ENCODE assay signal across 8 cellular contexts in genomic region chr14:59511916-59512530, GRCh38. TPM values are rescaled to one million over a fixed set of nuclear protein-coding genes. Genes with fewer than 3 reads are reported as not detected.
DNase-seq lines count a peak whose midpoint lies in the region; ATAC-seq, FAIRE-seq and TF ChIP-seq lines count a peak whose summit lies in the region.

No MANE protein-coding gene starts in this region.

- ATAC-seq in HCT116 = peak; percentile 71
- ATAC-seq in GM21723 (IDR thresholded peaks at IDR 0.05; ENCODE audit: unreplicated experiment) = no peak
- no peak for ATAC-seq in activated T-helper 17 cell treated with anti-CD3 and anti-CD28 coated beads, Interleukin-2, amount 50 U/mL, for 72 hours (replicated peaks)

- no peaks in the 10 kb centered on the region for H3F3A ChIP-seq in SK-N-SH (replicated peaks; ENCODE audit: insufficient read depth)

- H2AFZ ChIP-seq in HCT116 (ENCODE audit: low read depth, low read length, poor library complexity, severe bottlenecking) (no peak overlapping the region), SK-N-SH (ENCODE audit: low read depth) (no peak overlapping the region), keratinocyte (ENCODE audit: control insufficient read depth, low read length) (no peak overlapping the region)

- peaks cover 32% of the 10 kb centered on the region for H3K27me3 Mint-ChIP-seq in Calu3 (ENCODE audit: unreplicated experiment)
- peaks cover 15% of the 10 kb centered on the region for H3K27me3 Mint-ChIP-seq in activated T-helper 17 cell treated with anti-CD3 and anti-CD28 coated beads, Interleukin-2, amount 50 U/mL, for 72 hours

- no peak for TF ChIP-seq CTCF in Calu3 (IDR thresholded peaks at IDR 0.05; ENCODE audit: unreplicated experiment)
- peak; percentile 23 to 81 (median 74); a peak in 4 of 6 replicates for TF ChIP-seq CTCF in HCT116 (IDR thresholded peaks at IDR 0.05 in 2 of 3, conservative IDR thresholded peaks at IDR 0.05 in 1 of 3; ENCODE audit: borderline replicate concordance in 1 of 3, insufficient read depth in 1 of 3, low read depth in 2 of 3, low read length in 2 of 3)
- peak; percentile 58 for TF ChIP-seq CTCF in SK-N-SH (IDR thresholded peaks at IDR 0.05)
- TF ChIP-seq CTCF in keratinocyte (optimal IDR thresholded peaks at IDR 0.05 in 1 of 3, IDR thresholded peaks at IDR 0.05 in 1 of 3, conservative IDR thresholded peaks at IDR 0.05 in 1 of 3; ENCODE audit: extremely low read depth in 1 of 3, insufficient read depth in 2 of 3, low read length in 3 of 3) = peak; percentile 36 to 43 (median 42)

- TF ChIP-seq POLR2A in HCT116 (IDR thresholded peaks at IDR 0.05; ENCODE audit: borderline replicate concordance, extremely low read depth, insufficient read depth, insufficient read length) = no peak

- H3K9me3 ChIP-seq in HCT116 (ENCODE audit: control insufficient read depth in 1 of 2, insufficient read depth in 1 of 2, low read depth in 1 of 2, low read length in 2 of 2) (no peaks in the 10 kb centered on the region), SK-N-SH (no peaks in the 10 kb centered on the region), keratinocyte (ENCODE audit: control insufficient read depth, low read depth, low read length) (no peaks in the 10 kb centered on the region)

- H3K27ac ChIP-seq in HCT116 (ENCODE audit: low read depth, low read length) = no peak overlapping the region
- no peak overlapping the region for H3K27ac ChIP-seq in SK-N-SH (ENCODE audit: low read depth in 2 of 2, low read length in 1 of 2)
- H3K27ac ChIP-seq in keratinocyte (ENCODE audit: control insufficient read depth, insufficient read depth, low read length) = no peak overlapping the region

- H3K27me3 ChIP-seq in HCT116 (ENCODE audit: insufficient read depth, low read length) = no peaks in the 10 kb centered on the region
- no peaks in the 10 kb centered on the region; the same call in 1 of the 2 replicates for H3K27me3 ChIP-seq in SK-N-SH (ENCODE audit: insufficient read depth)
- H3K27me3 ChIP-seq in keratinocyte (ENCODE audit: control insufficient read depth, extremely low read depth, insufficient read depth, low read length) = no peaks in the 10 kb centered on the region

- H4K20me1 ChIP-seq in HCT116 (ENCODE audit: insufficient read depth) (no peaks in the 10 kb centered on the region), SK-N-SH (ENCODE audit: insufficient read depth) (no peaks in the 10 kb centered on the region), keratinocyte (ENCODE audit: control insufficient read depth, extremely low read depth, insufficient read depth, low read length) (no peaks in the 10 kb centered on the region)

- intact Hi-C loops in Calu3 (cut with micrococcal nuclease; ENCODE audit: unreplicated experiment) = no loop called here
- intact Hi-C loops in HCT116 (cut with micrococcal nuclease) = loop anchor here (5.0 kb wide), 1 partner anchor 465 kb away; no protein-coding TSS in a partner anchor

- no peaks in the 10 kb centered on the region for H3K9me1 ChIP-seq in keratinocyte (ENCODE audit: control insufficient read depth, extremely low read depth, insufficient read depth, low read length)

- dilution Hi-C loops in keratinocyte (cut with MboI; ENCODE audit: extremely low pct_ligation_motif_present, low sequenced_read_pairs) = no loop called here

- BruUV-seq in Calu3 (replicated peaks; lab: Mats Ljungman, UMichigan) (no TSS peak), HCT116 (replicated peaks; lab: Mats Ljungman, UMichigan) (no TSS peak)

- CTCF ChIA-PET in Calu3 (lab: Charles Lee) = interaction anchor here (0.6 to 1.3 kb wide), 6 partner anchors 28 to 1152 kb away, joined by 3 to 6 read pairs (median 4); partner anchors contain the start of genes CCDC175, JKAMP and L3HYPDH
- CTCF ChIA-PET in HCT116 (lab: Charles Lee) = interaction anchor here (1.1 to 1.3 kb wide), 6 partner anchors 11 to 387 kb away, joined by 3 to 6 read pairs (median 4); no protein-coding TSS in a partner anchor
- CTCF ChIA-PET in SK-N-SH (lab: Yijun Ruan, JAX) = interaction anchor here (0.7 to 8.0 kb wide), 34 partner anchors 9 to 412 kb away, joined by 3 to 198 read pairs (median 4); partner anchors contain the start of genes CCDC175, JKAMP and L3HYPDH

- no peaks in the 10 kb centered on the region for H3K36me3 Mint-ChIP-seq in Calu3 (ENCODE audit: insufficient read depth, unreplicated experiment)
- H3K36me3 Mint-ChIP-seq in activated T-helper 17 cell treated with anti-CD3 and anti-CD28 coated beads, Interleukin-2, amount 50 U/mL, for 72 hours (ENCODE audit: low read depth) = no peaks in the 10 kb centered on the region

- RAD21 ChIA-PET in HCT116 (lab: Charles Lee; ENCODE audit: low non-redundant PET in 1 of 2, low total read pairs in 2 of 2, uncharacterized antibody in 2 of 2, unreplicated experiment in 2 of 2) = no interaction called here

- no peaks in the 10 kb centered on the region for H3K9me3 Mint-ChIP-seq in Calu3 (ENCODE audit: low read depth, unreplicated experiment)
- H3K9me3 Mint-ChIP-seq in activated T-helper 17 cell treated with anti-CD3 and anti-CD28 coated beads, Interleukin-2, amount 50 U/mL, for 72 hours = no peaks in the 10 kb centered on the region

- H3K9ac ChIP-seq in HCT116 (ENCODE audit: low read length) = no peak overlapping the region
- no peak overlapping the region for H3K9ac ChIP-seq in SK-N-SH
- no peak overlapping the region for H3K9ac ChIP-seq in keratinocyte (ENCODE audit: control insufficient read depth, extremely low read depth, insufficient read depth, low read length)

- no peak overlapping the region for H3K4me3 Mint-ChIP-seq in Calu3 (ENCODE audit: low read depth, unreplicated experiment)
- H3K4me3 Mint-ChIP-seq in activated T-helper 17 cell treated with anti-CD3 and anti-CD28 coated beads, Interleukin-2, amount 50 U/mL, for 72 hours = no peak overlapping the region

- 61% methylated on average over 4 of the region's 4 CpGs for WGBS in SK-N-SH (ENCODE audit: low lambda C conversion rate)

- no peak overlapping the region for H3K4me3 ChIP-seq in HCT116 (replicated peaks in 1 of 2; ENCODE audit: low read depth in 1 of 2, low read length in 2 of 2)
- H3K4me3 ChIP-seq in SK-N-SH (ENCODE audit: low read depth in 2 of 2, low read length in 1 of 2) = no peak overlapping the region; a peak in 1 of 4 replicates
- H3K4me3 ChIP-seq in keratinocyte (ENCODE audit: control insufficient read depth in 2 of 3, extremely low read depth in 1 of 3, insufficient read depth in 2 of 3, low read depth in 1 of 3, low read length in 3 of 3) = no peak overlapping the region

- H3K9me2 ChIP-seq in HCT116 (ENCODE audit: insufficient read depth) (no peaks in the 10 kb centered on the region), SK-N-SH (no peaks in the 10 kb centered on the region)

- no peak for FAIRE-seq in keratinocyte (lab: Jason Lieb, UNC)

- DNase-seq in Calu3 (peak; percentile 24), HCT116 (ENCODE audit: low read depth, low spot score) (no peak), SK-N-SH (peak; percentile 61), keratinocyte (ENCODE audit: low read depth, low spot score) (no peak), superior temporal gyrus (ENCODE audit: extremely low spot score) (no peak), NCI-H1048 (lab: John Stamatoyannopoulos, UW) (no peak)

- H3K4me2 ChIP-seq in HCT116 (ENCODE audit: low read length) = no peak overlapping the region
- H3K4me2 ChIP-seq in SK-N-SH = no peak overlapping the region
- H3K4me2 ChIP-seq in keratinocyte (ENCODE audit: control insufficient read depth, extremely low read depth, insufficient read depth, low read depth, low read length) = no peak overlapping the region

- H3K4me1 Mint-ChIP-seq in Calu3 (ENCODE audit: low read depth, unreplicated experiment) = no peaks in the 10 kb centered on the region
- no peaks in the 10 kb centered on the region for H3K4me1 Mint-ChIP-seq in activated T-helper 17 cell treated with anti-CD3 and anti-CD28 coated beads, Interleukin-2, amount 50 U/mL, for 72 hours

- H3K36me3 ChIP-seq in HCT116 (ENCODE audit: control insufficient read depth in 1 of 2, insufficient read depth in 2 of 2, low read length in 2 of 2) = no peaks in the 10 kb centered on the region
- no peaks in the 10 kb centered on the region for H3K36me3 ChIP-seq in SK-N-SH (replicated peaks in 1 of 2; ENCODE audit: control insufficient read depth in 1 of 2, insufficient read depth in 2 of 2, low read length in 1 of 2)
- H3K36me3 ChIP-seq in keratinocyte (ENCODE audit: control insufficient read depth in 2 of 2, extremely low read depth in 1 of 2, insufficient read depth in 2 of 2, low read length in 2 of 2) = no peaks in the 10 kb centered on the region

- H3K27ac Mint-ChIP-seq in Calu3 (ENCODE audit: unreplicated experiment) = no peak overlapping the region
- no peak overlapping the region for H3K27ac Mint-ChIP-seq in activated T-helper 17 cell treated with anti-CD3 and anti-CD28 coated beads, Interleukin-2, amount 50 U/mL, for 72 hours

- TF ChIP-seq RAD21 in HCT116 (IDR thresholded peaks at IDR 0.05; ENCODE audit: low read depth) = peak; percentile 24; the same call in 1 of the 2 replicates
- peak; percentile 53 for TF ChIP-seq RAD21 in SK-N-SH (IDR thresholded peaks at IDR 0.05; ENCODE audit: low read length)

- H3K4me1 ChIP-seq in HCT116 (ENCODE audit: control insufficient read depth in 1 of 2, insufficient read depth in 2 of 2, low read length in 2 of 2) = no peaks in the 10 kb centered on the region
- peaks cover 0 to 2% of the 10 kb centered on the region in 2 experiments; a peak in 1 of 4 replicates for H3K4me1 ChIP-seq in SK-N-SH (ENCODE audit: control insufficient read depth in 1 of 2, insufficient read depth in 2 of 2, low read depth in 1 of 2, low read length in 1 of 2)
- no peaks in the 10 kb centered on the region for H3K4me1 ChIP-seq in keratinocyte (ENCODE audit: control insufficient read depth, extremely low read depth, insufficient read depth, low read length)

- POLR2A ChIA-PET in HCT116 (lab: Charles Lee) (no interaction called here), SK-N-SH (lab: Yijun Ruan, JAX) (no interaction called here)

- H3K79me2 ChIP-seq in HCT116 (ENCODE audit: insufficient read depth, low read length) (no peaks in the 10 kb centered on the region), SK-N-SH (ENCODE audit: insufficient read depth) (no peaks in the 10 kb centered on the region), keratinocyte (ENCODE audit: control insufficient read depth, insufficient read depth, low read length) (no peaks in the 10 kb centered on the region)

- no peak for TF ChIP-seq EP300 in SK-N-SH (IDR thresholded peaks at IDR 0.05; ENCODE audit: borderline replicate concordance in 1 of 2, low read depth in 1 of 2, low read length in 1 of 2)

RNA-seq across cellular contexts. Expression of gene JKAMP, which starts 27.7 kb away (rescaled TPM):
- 48.9 and 49.4 TPM in 2 replicates for total RNA-seq in Calu3 (2022)
- 46.5 TPM for total RNA-seq in HCT116 (2021; ENCODE audit: unreplicated experiment)
- 32.9 and 38.9 TPM in 2 replicates for polyA plus RNA-seq in HCT116 (2012)
- polyA plus RNA-seq in SK-N-SH (2012; rRNA removed) = 95.4 and 146 TPM in 2 replicates
- polyA plus RNA-seq in SK-N-SH (2012; cell fraction: cytosol; rRNA removed) = 133 and 160 TPM in 2 replicates
- polyA plus RNA-seq in SK-N-SH (2012; cell fraction: nucleus; rRNA removed) = 97.0 and 184 TPM in 2 replicates
- polyA plus RNA-seq in keratinocyte = 82.1 to 166 TPM (median 145 TPM) in 3 replicates
- 3.3 TPM for polyA plus RNA-seq in keratinocyte (2011; ENCODE audit: low read depth)
- 59.0 and 137 TPM in 2 replicates for polyA plus RNA-seq in keratinocyte (2011; cell fraction: cytosol; rRNA removed)
- 178 and 228 TPM in 2 replicates for polyA plus RNA-seq in keratinocyte (2011; cell fraction: nucleus; rRNA removed)
- polyA plus RNA-seq in keratinocyte (2012; ENCODE audit: low replicate concordance) = 27.6 and 44.4 TPM in 2 replicates
- polyA minus RNA-seq in keratinocyte = 62.0 to 103 TPM (median 95.9 TPM) in 3 replicates
- polyA minus RNA-seq in keratinocyte (2011; cell fraction: cytosol; rRNA and poly(A)+ RNA removed) = 32.4 TPM
- 61.0 and 113 TPM in 2 replicates for polyA minus RNA-seq in keratinocyte (2011; cell fraction: nucleus; rRNA and poly(A)+ RNA removed)
- 10 to 100 TPM; 25.4 to 29.4 TPM for total RNA-seq in activated T-helper 17 cell treated with anti-CD3 and anti-CD28 coated beads, Interleukin-2, amount 50 U/mL, for 72 hours

RNA-seq across cellular contexts. Expression of gene L3HYPDH, which starts 27.8 kb away (rescaled TPM):
- total RNA-seq in Calu3 (2022) = 27.3 and 28.4 TPM in 2 replicates
- total RNA-seq in HCT116 (2021; ENCODE audit: unreplicated experiment) = 19.5 TPM
- polyA plus RNA-seq in HCT116 (2012) = 9.2 and 9.9 TPM in 2 replicates
- polyA plus RNA-seq in SK-N-SH (2012; rRNA removed) = 66.2 and 120 TPM in 2 replicates
- 32.0 and 34.4 TPM in 2 replicates for polyA plus RNA-seq in SK-N-SH (2012; cell fraction: cytosol; rRNA removed)
- polyA plus RNA-seq in SK-N-SH (2012; cell fraction: nucleus; rRNA removed) = 242 and 548 TPM in 2 replicates
- polyA plus RNA-seq in keratinocyte = 21.6 to 37.5 TPM (median 28.9 TPM) in 3 replicates
- polyA plus RNA-seq in keratinocyte (2011; ENCODE audit: low read depth) = 18.1 TPM
- 9.7 and 13.3 TPM in 2 replicates for polyA plus RNA-seq in keratinocyte (2011; cell fraction: cytosol; rRNA removed)
- 66.4 and 104 TPM in 2 replicates for polyA plus RNA-seq in keratinocyte (2011; cell fraction: nucleus; rRNA removed)
- 13.3 and 15.1 TPM in 2 replicates for polyA plus RNA-seq in keratinocyte (2012; ENCODE audit: low replicate concordance)
- polyA minus RNA-seq in keratinocyte = 4.7 to 37.6 TPM (median 16.3 TPM) in 3 replicates
- polyA minus RNA-seq in keratinocyte (2011; cell fraction: cytosol; rRNA and poly(A)+ RNA removed) = 9.4 TPM
- polyA minus RNA-seq in keratinocyte (2011; cell fraction: nucleus; rRNA and poly(A)+ RNA removed) = 42.8 and 59.3 TPM in 2 replicates
- total RNA-seq in activated T-helper 17 cell treated with anti-CD3 and anti-CD28 coated beads, Interleukin-2, amount 50 U/mL, for 72 hours = 10 to 100 TPM; 15.5 to 16.4 TPM

RNA-seq across cellular contexts. Expression of gene GPR135, which starts 46.8 kb away (rescaled TPM):
- 5.5 and 6.3 TPM in 2 replicates for total RNA-seq in Calu3 (2022)
- total RNA-seq in HCT116 (2021; ENCODE audit: unreplicated experiment) = 3.9 TPM
- 0.77 and 0.80 TPM in 2 replicates for polyA plus RNA-seq in HCT116 (2012)
- 2.1 and 2.3 TPM in 2 replicates for polyA plus RNA-seq in SK-N-SH (2012; rRNA removed)
- 0.41 and 0.52 TPM in 2 replicates for polyA plus RNA-seq in SK-N-SH (2012; cell fraction: cytosol; rRNA removed)
- 15.9 and 18.1 TPM in 2 replicates for polyA plus RNA-seq in SK-N-SH (2012; cell fraction: nucleus; rRNA removed)
- polyA plus RNA-seq in keratinocyte = 0.32 to 0.90 TPM (median 0.45 TPM) in 3 replicates
- 0.82 TPM for polyA plus RNA-seq in keratinocyte (2011; ENCODE audit: low read depth)
- polyA plus RNA-seq in keratinocyte (2011; cell fraction: cytosol; rRNA removed) = 0.06 and 0.18 TPM in 2 replicates
- polyA plus RNA-seq in keratinocyte (2011; cell fraction: nucleus; rRNA removed) = 2.8 and 3.4 TPM in 2 replicates
- polyA plus RNA-seq in keratinocyte (2012; ENCODE audit: low replicate concordance) = 0.29 and 0.58 TPM in 2 replicates
- polyA minus RNA-seq in keratinocyte = 0.66 to 2.5 TPM (median 0.85 TPM) in 3 replicates
- polyA minus RNA-seq in keratinocyte (2011; cell fraction: cytosol; rRNA and poly(A)+ RNA removed) = not detected
- polyA minus RNA-seq in keratinocyte (2011; cell fraction: nucleus; rRNA and poly(A)+ RNA removed) = 3.6 and 7.2 TPM in 2 replicates
- 1 to 10 TPM; 2.1 to 2.9 TPM for total RNA-seq in activated T-helper 17 cell treated with anti-CD3 and anti-CD28 coated beads, Interleukin-2, amount 50 U/mL, for 72 hours

Comparison
In these comparisons a context has a peak if more than half of its experiments do, and no peak if none do; other contexts are left out.
1. DNase-seq: peak in Calu3 (single experiment) and SK-N-SH (single experiment); none in HCT116 (single experiment), keratinocyte (single experiment), superior temporal gyrus (single experiment) and NCI-H1048 (single experiment).